In genomic region chr12:79686171-79686570, GRCh38 we compare ENCODE assay signal across 16 cellular contexts. TPM values are rescaled to one million over a fixed set of nuclear protein-coding genes. Genes with fewer than 3 reads are reported as not detected.
DNase-seq lines count a peak whose midpoint lies in the region; TF ChIP-seq lines count a peak whose summit lies in the region.
"Had no signal": no experiment of that assay in that cellular context is flagged by ENCODE, and none has a peak within 500 bp of the region (broad histone marks: within the 10 kb centered on the region; RNA-seq: fewer than 3 reads in every experiment).

No MANE protein-coding gene starts in this region.

- H3K36me3 Mint-ChIP-seq in Caco-2 (ENCODE audit: insufficient read depth, unreplicated experiment) = peaks cover 50% of the 10 kb centered on the region
- no peaks in the 10 kb centered on the region for H3K36me3 Mint-ChIP-seq in nephron (ENCODE audit: low read depth)
- H3K36me3 Mint-ChIP-seq: stimulated activated naive B cell treated with anti-CD40 and anti-IgM and Interleukin-4, amounts not matched to agents 10 μg/mL and 1 μg/mL and 100 μg/mL, for 72 hours had no signal

- POLR2A ChIA-PET in Caco-2 (lab: Charles Lee) = interaction anchor here (0.7 kb wide), 1 partner anchor 180 kb away, joined by 3 read pairs; no protein-coding TSS in a partner anchor

- TF ChIP-seq CTCF in Caco-2 (IDR thresholded peaks at IDR 0.05; ENCODE audit: insufficient read depth in 1 of 2, low read depth in 1 of 2, low read length in 1 of 2, severe bottlenecking in 1 of 2, unreplicated experiment in 1 of 2) (no peak), nephron (IDR thresholded peaks at IDR 0.05; ENCODE audit: unreplicated experiment in 3 of 3) (no peak)

- no peak for DNase-seq in Caco-2
- peak; percentile 49 for DNase-seq in NCI-H69 (lab: John Stamatoyannopoulos, UW)
- DNase-seq in stimulated activated CD8-positive, alpha-beta memory T cell treated with anti-CD3 and anti-CD28 coated beads, Interleukin-4, amount 100 ng/mL, for 48 hours = no peak
- DNase-seq in activated CD4-positive, CD25-positive, alpha-beta regulatory T cell (lab: John Stamatoyannopoulos, UW) = no peak
- DNase-seq in DMS153 (lab: John Stamatoyannopoulos, UW) = no peak
- DNase-seq in activated CD4-positive, alpha-beta T cell treated with anti-CD3 and anti-CD28 coated beads, Interleukin-2, amount 50 U/mL, for 48 hours = no peak
- DNase-seq: activated naive CD4-positive, alpha-beta T cell treated with anti-CD3 and anti-CD28 coated beads, Interleukin-2, amount 50 U/mL, for 16 hours; left ventricle myocardium inferior; occipital lobe; RPMI8226; stimulated activated CD4-positive, alpha-beta T cell treated with anti-CD3 and anti-CD28 coated beads, Interleukin-1b, Interleukin-23, amount 100 ng/mL, for 48 hours; stimulated activated naive B cell treated with anti-CD40 and anti-IgM and Interleukin-4, amounts not matched to agents 10 μg/mL and 1 μg/mL and 100 μg/mL, for 72 hours had no signal

- H3K4me1 Mint-ChIP-seq in Caco-2 (ENCODE audit: low read depth, unreplicated experiment) (peaks cover 27% of the 10 kb centered on the region), nephron (peaks cover 32% of the 10 kb centered on the region)

- H3K27me3 ChIP-seq in Caco-2 (replicated peaks; ENCODE audit: control insufficient read depth, insufficient read depth, low read length) (no peaks in the 10 kb centered on the region), ectodermal cell (ENCODE audit: control insufficient read depth, insufficient read depth, low read length, poor library complexity, severe bottlenecking) (no peaks in the 10 kb centered on the region)

- H3K27me3 Mint-ChIP-seq in Caco-2 (ENCODE audit: insufficient read depth, unreplicated experiment) (no peaks in the 10 kb centered on the region), nephron (ENCODE audit: low read depth) (no peaks in the 10 kb centered on the region)
- H3K27me3 Mint-ChIP-seq: stimulated activated naive B cell treated with anti-CD40 and anti-IgM and Interleukin-4, amounts not matched to agents 10 μg/mL and 1 μg/mL and 100 μg/mL, for 72 hours had no signal

- H3K9me3 Mint-ChIP-seq in Caco-2 (ENCODE audit: unreplicated experiment) = no peaks in the 10 kb centered on the region
- no peaks in the 10 kb centered on the region for H3K9me3 Mint-ChIP-seq in nephron
- H3K9me3 Mint-ChIP-seq: dendritic cell treated with granulocyte-macrophage colony-stimulating factor and Interleukin-4, amounts not matched to agents 40 ng/mL and 50 ng/mL, for 4 days; stimulated activated naive B cell treated with anti-CD40 and anti-IgM and Interleukin-4, amounts not matched to agents 10 μg/mL and 1 μg/mL and 100 μg/mL, for 72 hours had no signal

- 58 to 78% methylated on average over 2 of the region's 2 CpGs for WGBS in ectodermal cell, 2 experiments

- H3K4me3 ChIP-seq in Caco-2 (ENCODE audit: low read depth, low read length) (no peak overlapping the region), ectodermal cell (ENCODE audit: insufficient read depth, low read depth, low read length) (peak overlapping the region; percentile 92)

- H3K36me3 ChIP-seq in Caco-2 (ENCODE audit: control insufficient read depth, insufficient read depth, low read length) (no peaks in the 10 kb centered on the region), ectodermal cell (ENCODE audit: control insufficient read depth, insufficient read depth, low read length) (no peaks in the 10 kb centered on the region)
- H3K36me3 ChIP-seq: left ventricle myocardium inferior had no signal

- H3K4me1 ChIP-seq in Caco-2 (peaks cover 25% of the 10 kb centered on the region), ectodermal cell (ENCODE audit: control insufficient read depth, insufficient read depth, low read length) (peaks cover 15% of the 10 kb centered on the region)

- intact Hi-C loops in Caco-2 (cut with micrococcal nuclease; ENCODE audit: unreplicated experiment) = no loop called here

- no peaks in the 10 kb centered on the region for H3K9me3 ChIP-seq in Caco-2
- H3K9me3 ChIP-seq in ectodermal cell (ENCODE audit: control insufficient read depth, low read length) = no peaks in the 10 kb centered on the region
- H3K9me3 ChIP-seq: left ventricle myocardium inferior had no signal

- CTCF ChIA-PET in Caco-2 (lab: Charles Lee) = no interaction called here

- H3K4me3 Mint-ChIP-seq in Caco-2 (ENCODE audit: unreplicated experiment) (peak overlapping the region; percentile 89), nephron (peak overlapping the region in 2 of 3 experiments; percentile 8 to 26)
- H3K4me3 Mint-ChIP-seq: dendritic cell treated with granulocyte-macrophage colony-stimulating factor and Interleukin-4, amounts not matched to agents 40 ng/mL and 50 ng/mL, for 4 days; stimulated activated naive B cell treated with anti-CD40 and anti-IgM and Interleukin-4, amounts not matched to agents 10 μg/mL and 1 μg/mL and 100 μg/mL, for 72 hours had no signal

- no peak overlapping the region for H3K27ac ChIP-seq in ectodermal cell (ENCODE audit: insufficient read depth, low read depth, low read length, poor library complexity, severe bottlenecking)
- H3K27ac ChIP-seq: C4-2B, left ventricle myocardium inferior had no signal

- BruUV-seq in Caco-2 (replicated peaks; lab: Mats Ljungman, UMichigan) = no TSS peak

- H3K27ac Mint-ChIP-seq in Caco-2 (ENCODE audit: unreplicated experiment) (peak overlapping the region; percentile 69), nephron (peak overlapping the region in 1 of 3 experiments; percentile 1)
- H3K27ac Mint-ChIP-seq: dendritic cell treated with granulocyte-macrophage colony-stimulating factor and Interleukin-4, amounts not matched to agents 40 ng/mL and 50 ng/mL, for 4 days; stimulated activated naive B cell treated with anti-CD40 and anti-IgM and Interleukin-4, amounts not matched to agents 10 μg/mL and 1 μg/mL and 100 μg/mL, for 72 hours had no signal

RNA-seq across cellular contexts. Expression of gene PAWR, which starts 4.6 kb away (rescaled TPM):
- 157 and 163 TPM in 2 replicates for total RNA-seq in Caco-2 (2022)
- 91.9 TPM for polyA plus RNA-seq in ectodermal cell (2013, experiment 1 of 4)
- 85.4 TPM for polyA plus RNA-seq in ectodermal cell (2013, experiment 2 of 4)
- polyA plus RNA-seq in ectodermal cell (2013, experiment 3 of 4) = 58.5 TPM
- polyA plus RNA-seq in ectodermal cell (2013, experiment 4 of 4) = 67.7 TPM
